In the genomic region with DNA sequence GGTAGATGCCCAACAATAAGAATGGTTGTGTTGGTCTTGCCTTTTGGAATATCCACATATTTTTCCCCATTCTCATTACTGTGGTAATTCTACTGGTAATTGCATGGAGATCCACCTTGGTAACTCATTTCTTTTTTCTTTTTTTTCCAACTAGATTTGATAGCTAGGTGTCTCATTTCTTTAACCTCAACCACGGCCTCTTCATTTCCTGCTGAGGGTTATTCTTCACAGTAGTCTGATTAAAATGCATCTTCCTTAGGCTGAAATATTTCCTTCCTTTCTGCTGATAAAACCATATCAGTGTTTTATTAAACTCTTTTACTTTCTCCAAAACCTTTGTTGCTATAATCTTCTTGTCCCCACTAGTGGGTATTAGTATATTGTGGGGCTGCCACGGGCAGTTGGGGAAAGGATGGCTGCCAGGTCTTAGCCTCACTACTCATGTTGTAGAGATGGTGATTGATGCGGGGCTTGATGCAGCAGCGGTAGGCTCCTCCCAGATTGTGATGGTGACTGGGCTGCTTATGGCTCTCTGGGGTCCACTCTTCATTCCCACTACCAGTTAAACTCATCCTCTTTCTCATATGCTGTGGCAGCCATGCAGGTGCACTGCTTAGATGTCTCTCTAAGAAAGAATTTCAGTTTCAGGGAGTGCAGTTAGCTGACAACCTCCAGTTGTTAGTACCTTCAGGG, we compare ENCODE assay signal across 1 cellular context.
TF ChIP-seq lines count a peak whose summit lies in the region.

No MANE protein-coding gene starts in this region.

TF ChIP-seq in WTC11, 78 proteins besides CTCF, POLR2A, EP300 and RAD21 (continued from another document):
- TF ChIP-seq, protein P1, sequence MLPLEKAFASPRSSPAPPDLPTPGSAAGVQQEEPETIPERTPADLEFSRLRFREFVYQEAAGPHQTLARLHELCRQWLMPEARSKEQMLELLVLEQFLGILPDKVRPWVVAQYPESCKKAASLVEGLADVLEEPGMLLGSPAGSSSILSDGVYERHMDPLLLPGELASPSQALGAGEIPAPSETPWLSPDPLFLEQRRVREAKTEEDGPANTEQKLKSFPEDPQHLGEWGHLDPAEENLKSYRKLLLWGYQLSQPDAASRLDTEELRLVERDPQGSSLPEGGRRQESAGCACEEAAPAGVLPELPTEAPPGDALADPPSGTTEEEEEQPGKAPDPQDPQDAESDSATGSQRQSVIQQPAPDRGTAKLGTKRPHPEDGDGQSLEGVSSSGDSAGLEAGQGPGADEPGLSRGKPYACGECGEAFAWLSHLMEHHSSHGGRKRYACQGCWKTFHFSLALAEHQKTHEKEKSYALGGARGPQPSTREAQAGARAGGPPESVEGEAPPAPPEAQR (CRISPR knock-in tag; IDR thresholded peaks at IDR 0.05), result no peak
- no peak for TF ChIP-seq RORB (CRISPR knock-in tag; IDR thresholded peaks at IDR 0.05)
- no peak for TF ChIP-seq ZNF396 (CRISPR knock-in tag; IDR thresholded peaks at IDR 0.05; ENCODE audit: borderline replicate concordance)
- no peak for TF ChIP-seq SMAD3 (CRISPR knock-in tag; IDR thresholded peaks at IDR 0.05; ENCODE audit: borderline replicate concordance)
- no peak for TF ChIP-seq ZNF423 (CRISPR knock-in tag; IDR thresholded peaks at IDR 0.05)
- TF ChIP-seq E2F4 (CRISPR knock-in tag; IDR thresholded peaks at IDR 0.05; ENCODE audit: borderline replicate concordance, low read depth), result no peak
- no peak for TF ChIP-seq ZNF671 (CRISPR knock-in tag; IDR thresholded peaks at IDR 0.05)
